Comparison of ENCODE assay signal across 8 cellular contexts in genomic region chr13:40770609-40770933, GRCh38. TPM values are rescaled to one million over a fixed set of nuclear protein-coding genes. Genes with fewer than 3 reads are reported as not detected.
DNase-seq lines count a peak whose midpoint lies in the region; ATAC-seq and TF ChIP-seq lines count a peak whose summit lies in the region.

No MANE protein-coding gene starts in this region.

- peak overlapping the region; percentile 73 to 94 (median 88) for H3K27ac ChIP-seq in heart right ventricle
- H3K27ac ChIP-seq in breast epithelium = peak overlapping the region; percentile 90 to 91
- H3K27ac ChIP-seq in mesendoderm (ENCODE audit: low read depth, low read length) = no peak overlapping the region
- peak overlapping the region; percentile 87 for H3K27ac ChIP-seq in urinary bladder (ENCODE audit: low read depth)

- no peak overlapping the region for H3K23ac ChIP-seq in mesendoderm (ENCODE audit: low read length)

- H3K27me3 ChIP-seq in heart right ventricle (no peaks in the 10 kb centered on the region), breast epithelium (no peaks in the 10 kb centered on the region), mesendoderm (ENCODE audit: insufficient read depth, low read length, poor library complexity) (no peaks in the 10 kb centered on the region)

- peak overlapping the region; percentile 32 for H3K4me2 ChIP-seq in mesendoderm (ENCODE audit: low read length)

- H3K18ac ChIP-seq in mesendoderm (ENCODE audit: low read length) = no peak overlapping the region

- no peaks in the 10 kb centered on the region for H3K9me3 ChIP-seq in heart right ventricle
- no peaks in the 10 kb centered on the region for H3K9me3 ChIP-seq in breast epithelium

- no peak overlapping the region for H2BK5ac ChIP-seq in mesendoderm (ENCODE audit: low read length)

- no peak for ATAC-seq in heart right ventricle
- ATAC-seq in Right ventricle myocardium inferior = no peak
- no peak for ATAC-seq in HG03039 (IDR thresholded peaks at IDR 0.05; ENCODE audit: unreplicated experiment)

- H2BK15ac ChIP-seq in mesendoderm (replicated peaks; ENCODE audit: low read depth) = no peak overlapping the region

- intact Hi-C loops in heart right ventricle (cut with DNase I) (loop anchor here in 3 of 10 donors (5.0 to 10.0 kb wide), 4 partner anchors 284 to 1086 kb away; partner anchors contain the start of gene WBP4 (in 1 of the 3)), Right ventricle myocardium inferior (cut with DNase I) (loop anchor here (10.0 kb wide), 1 partner anchor 1736 kb away; the partner anchor contains the start of genes NHLRC3 and PROSER1), breast epithelium (cut with DNase I; ENCODE audit: low total_unique reads) (no loop called here)

- no peak overlapping the region for H2AK5ac ChIP-seq in mesendoderm (ENCODE audit: low read length)

- DNase-seq in heart right ventricle = no peak
- DNase-seq in Right ventricle myocardium inferior (ENCODE audit: missing footprints) = no peak
- DNase-seq in breast epithelium (ENCODE audit: low spot score in 2 of 2) = no peak
- no peak for DNase-seq in mesendoderm
- DNase-seq in NK-92 (lab: John Stamatoyannopoulos, UW; ENCODE audit: unreplicated experiment) = no peak
- DNase-seq in stimulated activated CD4-positive, alpha-beta T cell treated with anti-CD3 and anti-CD28 coated beads, Interleukin-2, amount 100 ng/mL, for 48 hours = no peak

- 0 to 1% methylated on average over 9 of the region's 9 CpGs for WGBS in heart right ventricle, 2 donors
- WGBS in mesendoderm (ENCODE audit: extremely low coverage, insufficient coverage, low lambda C conversion rate) = no CpG with 5 or more reads among the region's 9 CpGs
- WGBS in urinary bladder = under 1% methylated on average over 9 of the region's 9 CpGs

- no peak overlapping the region for H4K8ac ChIP-seq in mesendoderm (ENCODE audit: low read depth, low read length)

- peak overlapping the region; percentile 98 for H3K56ac ChIP-seq in mesendoderm (ENCODE audit: low read length)

- no peak overlapping the region for H4K5ac ChIP-seq in mesendoderm (ENCODE audit: low read length)

- H3K36me3 ChIP-seq in heart right ventricle = peaks cover 0 to 16% (median 0%) of the 10 kb centered on the region in 9 donors
- no peaks in the 10 kb centered on the region for H3K36me3 ChIP-seq in breast epithelium
- H3K36me3 ChIP-seq in mesendoderm (ENCODE audit: control insufficient read depth, insufficient read depth, low read length) = no peaks in the 10 kb centered on the region
- no peaks in the 10 kb centered on the region for H3K36me3 ChIP-seq in urinary bladder (ENCODE audit: insufficient read depth)

- H2BK120ac ChIP-seq in mesendoderm (ENCODE audit: low read depth, low read length) = no peak overlapping the region

- H3K4ac ChIP-seq in mesendoderm (ENCODE audit: low read depth, low read length) = peak overlapping the region; percentile 83

- H3K4me1 ChIP-seq in heart right ventricle (peaks cover 0 to 23% (median 11%) of the 10 kb centered on the region in 9 donors), breast epithelium (no peaks in the 10 kb centered on the region), mesendoderm (ENCODE audit: control insufficient read depth, low read depth, low read length) (peaks cover 4% of the 10 kb centered on the region), urinary bladder (ENCODE audit: insufficient read depth) (peaks cover 2% of the 10 kb centered on the region)

- TF ChIP-seq POLR2A in breast epithelium (IDR thresholded peaks at IDR 0.05) = no peak

- peaks cover 7% of the 10 kb centered on the region for H3K79me1 ChIP-seq in mesendoderm (ENCODE audit: low read length)

- H3K79me2 ChIP-seq in mesendoderm (ENCODE audit: control insufficient read depth, insufficient read depth, low read length) = peaks cover 11% of the 10 kb centered on the region

- peak overlapping the region; percentile 94 for H3K9ac ChIP-seq in mesendoderm (ENCODE audit: low read length)

- TF ChIP-seq CTCF in heart right ventricle (IDR thresholded peaks at IDR 0.05) (no peak), breast epithelium (IDR thresholded peaks at IDR 0.05) (no peak)

- H3K4me3 ChIP-seq in heart right ventricle (peak overlapping the region; percentile 53 to 94 (median 74)), breast epithelium (peak overlapping the region; percentile 79 to 84 (median 81)), mesendoderm (ENCODE audit: low read length) (peak overlapping the region; percentile 96), urinary bladder (ENCODE audit: low read depth, low read length) (peak overlapping the region; percentile 75)

RNA-seq across cellular contexts. Expression of gene MRPS31, which starts 0.4 kb away (rescaled TPM):
- total RNA-seq in heart right ventricle (10 to 100 TPM; 22.2 to 32.9 (median 30.4) TPM), Right ventricle myocardium inferior (30.0 TPM), breast epithelium (10 to 100 TPM; 15.8 to 29.7 (median 23.3) TPM), urinary bladder (42.9 TPM)
- polyA plus RNA-seq in heart right ventricle (100 to 1,000 TPM in 1 of 2 donors, 10 to 100 TPM in 1; 32.8 to 121 TPM), urinary bladder (22.8 TPM)
- 42.1 TPM for polyA plus RNA-seq in mesendoderm (2013, experiment 1 of 2)
- polyA plus RNA-seq in mesendoderm (2013, experiment 2 of 2) = 41.7 TPM

RNA-seq across cellular contexts. Expression of gene SLC25A15, which starts 18.8 kb away (rescaled TPM):
- 1 to 10 TPM; 3.3 to 6.0 (median 4.9) TPM for total RNA-seq in heart right ventricle
- 1 to 10 TPM in 1 of 2 donors, under 1 TPM in 1; 0.73 to 4.8 TPM for polyA plus RNA-seq in heart right ventricle
- 4.8 TPM for total RNA-seq in Right ventricle myocardium inferior
- 10 to 100 TPM in 1 of 3 donors, 1 to 10 TPM in 2; 6.9 to 13.4 (median 7.5) TPM for total RNA-seq in breast epithelium
- 18.7 TPM for polyA plus RNA-seq in mesendoderm (2013, experiment 1 of 2)
- polyA plus RNA-seq in mesendoderm (2013, experiment 2 of 2) = 18.5 TPM
- 11.8 TPM for total RNA-seq in urinary bladder
- polyA plus RNA-seq in urinary bladder = 4.1 TPM
